Comparison of ENCODE assay signal across 11 cellular contexts in genomic region chr15:64740361-64741170, GRCh38. TPM values are rescaled to one million over a fixed set of nuclear protein-coding genes. Genes with fewer than 3 reads are reported as not detected.
DNase-seq lines count a peak whose midpoint lies in the region; ATAC-seq and TF ChIP-seq lines count a peak whose summit lies in the region.
"Had no signal": no experiment of that assay in that cellular context is flagged by ENCODE, and none has a peak within 500 bp of the region (broad histone marks: within the 10 kb centered on the region; RNA-seq: fewer than 3 reads in every experiment).

No MANE protein-coding gene starts in this region.

- intact Hi-C loops in CD4-positive, alpha-beta memory T cell (cut with micrococcal nuclease): no loop called here

- TF ChIP-seq CTCF in GM23338 (conservative IDR thresholded peaks at IDR 0.05; ENCODE audit: low read depth in 2 of 2) (peak in 1 of 2 experiments; percentile 36; a peak in 2 of 4 replicates), RWPE2 (IDR thresholded peaks at IDR 0.05; ENCODE audit: poor library complexity, severe bottlenecking) (peak; percentile 21), cardiac muscle cell (IDR thresholded peaks at IDR 0.05; ENCODE audit: low read depth, low read length) (peak; percentile 40)

- H3K27ac ChIP-seq in GM23338 (ENCODE audit: low read depth) (peak overlapping the region; percentile 84), RWPE2 (ENCODE audit: poor library complexity, severe bottlenecking) (no peak overlapping the region), cardiac muscle cell (no peak overlapping the region)
- no peak overlapping the region for H3K27ac ChIP-seq in CD4-positive, alpha-beta memory T cell (ENCODE audit: low read depth, low read length)

- H3K4me3 Mint-ChIP-seq in GM23338: peak overlapping the region; percentile 29; the same call in 1 of the 3 replicates
- H3K4me3 Mint-ChIP-seq in stimulated activated memory B cell treated with anti-CD40 and anti-IgM and Interleukin-4, amounts not matched to agents 10 μg/mL and 1 μg/mL and 100 μg/mL, for 72 hours: no peak overlapping the region
- H3K4me3 Mint-ChIP-seq in CD4-positive, alpha-beta memory T cell: no peak overlapping the region
- no peak overlapping the region for H3K4me3 Mint-ChIP-seq in activated T-cell treated with anti-CD3 and anti-CD28 coated beads, Interleukin-2, amount 50 U/mL, for 24 hours
- H3K4me3 Mint-ChIP-seq in activated CD8-positive, alpha-beta T cell treated with anti-CD3 and anti-CD28 coated beads, Interleukin-2, amount 10 ng/mL, durations not matched to agents 7 days and 5 days: no peak overlapping the region
- H3K4me3 Mint-ChIP-seq: activated naive CD8-positive, alpha-beta T cell had no signal

- H3F3A ChIP-seq in GM23338 (replicated peaks; ENCODE audit: low read depth): peaks cover 31% of the 10 kb centered on the region

- POLR2A ChIA-PET in CD4-positive, alpha-beta memory T cell (lab: Charles Lee; ENCODE audit: partially characterized antibody): no interaction called here
- POLR2A ChIA-PET in activated CD8-positive, alpha-beta T cell treated with anti-CD3 and anti-CD28 coated beads, Interleukin-2, amount 10 ng/mL, durations not matched to agents 7 days and 5 days (lab: Charles Lee): interaction anchor here (0.5 kb wide), 1 partner anchor 299 kb away, joined by 3 read pairs; no protein-coding TSS in a partner anchor

- DNase-seq in GM23338 (ENCODE audit: low spot score) (no peak), RWPE2 (ENCODE audit: low spot score) (no peak), cardiac muscle cell (ENCODE audit: low read depth in 1 of 2, low spot score in 1 of 2) (peak in 1 of 2 donors; percentile 86)
- DNase-seq in CD4-positive, alpha-beta memory T cell: no peak
- DNase-seq in activated T-cell treated with anti-CD3 and anti-CD28 coated beads, Interleukin-2, amount 50 U/mL, for 24 hours: no peak
- DNase-seq in activated CD8-positive, alpha-beta T cell treated with anti-CD3 and anti-CD28 coated beads, Interleukin-2, amount 10 ng/mL, durations not matched to agents 7 days and 5 days: no peak
- DNase-seq: NCI-H345, nucleus accumbens had no signal

- no peak overlapping the region for H3K4me2 ChIP-seq in GM23338

- no peak overlapping the region for H2AFZ ChIP-seq in GM23338

- CTCF ChIA-PET in CD4-positive, alpha-beta memory T cell (lab: Charles Lee; ENCODE audit: partially characterized antibody): interaction anchor here (1.0 to 1.2 kb wide), 2 partner anchors 53 to 95 kb away, joined by 3 to 4 read pairs; no protein-coding TSS in a partner anchor
- CTCF ChIA-PET in activated CD8-positive, alpha-beta T cell treated with anti-CD3 and anti-CD28 coated beads, Interleukin-2, amount 10 ng/mL, durations not matched to agents 7 days and 5 days (lab: Charles Lee): interaction anchor here (1.5 to 1.9 kb wide), 3 partner anchors 9 to 69 kb away, joined by 4 to 7 read pairs (median 4); no protein-coding TSS in a partner anchor

- peaks cover 16% of the 10 kb centered on the region for H3K4me1 Mint-ChIP-seq in GM23338
- H3K4me1 Mint-ChIP-seq in stimulated activated memory B cell treated with anti-CD40 and anti-IgM and Interleukin-4, amounts not matched to agents 10 μg/mL and 1 μg/mL and 100 μg/mL, for 72 hours: peaks cover 6% of the 10 kb centered on the region
- no peaks in the 10 kb centered on the region for H3K4me1 Mint-ChIP-seq in CD4-positive, alpha-beta memory T cell
- no peaks in the 10 kb centered on the region for H3K4me1 Mint-ChIP-seq in activated T-cell treated with anti-CD3 and anti-CD28 coated beads, Interleukin-2, amount 50 U/mL, for 24 hours (ENCODE audit: low read depth)
- no peaks in the 10 kb centered on the region for H3K4me1 Mint-ChIP-seq in activated CD8-positive, alpha-beta T cell treated with anti-CD3 and anti-CD28 coated beads, Interleukin-2, amount 10 ng/mL, durations not matched to agents 7 days and 5 days (ENCODE audit: low read depth)

- peaks cover 44% of the 10 kb centered on the region for H3K79me2 ChIP-seq in GM23338 (replicated peaks; ENCODE audit: insufficient read depth)

- H3K36me3 Mint-ChIP-seq in GM23338 (ENCODE audit: low read depth): peaks cover 78% of the 10 kb centered on the region
- no peaks in the 10 kb centered on the region for H3K36me3 Mint-ChIP-seq in stimulated activated memory B cell treated with anti-CD40 and anti-IgM and Interleukin-4, amounts not matched to agents 10 μg/mL and 1 μg/mL and 100 μg/mL, for 72 hours
- H3K36me3 Mint-ChIP-seq in CD4-positive, alpha-beta memory T cell: no peaks in the 10 kb centered on the region
- H3K36me3 Mint-ChIP-seq in activated T-cell treated with anti-CD3 and anti-CD28 coated beads, Interleukin-2, amount 50 U/mL, for 24 hours (ENCODE audit: low read depth): no peaks in the 10 kb centered on the region
- H3K36me3 Mint-ChIP-seq in activated CD8-positive, alpha-beta T cell treated with anti-CD3 and anti-CD28 coated beads, Interleukin-2, amount 10 ng/mL, durations not matched to agents 7 days and 5 days (ENCODE audit: low read depth): no peaks in the 10 kb centered on the region
- H3K36me3 Mint-ChIP-seq: activated naive CD8-positive, alpha-beta T cell had no signal

- H3K4me3 ChIP-seq in GM23338 (no peak overlapping the region), RWPE2 (ENCODE audit: severe bottlenecking) (no peak overlapping the region), cardiac muscle cell (no peak overlapping the region)
- no peak overlapping the region for H3K4me3 ChIP-seq in CD4-positive, alpha-beta memory T cell (ENCODE audit: low read length in 2 of 2)

- H3K4me1 ChIP-seq in GM23338 (ENCODE audit: insufficient read depth): no peaks in the 10 kb centered on the region; the same call in none of the 2 replicates
- H3K4me1 ChIP-seq in RWPE2 (ENCODE audit: insufficient read depth, poor library complexity, severe bottlenecking): no peaks in the 10 kb centered on the region
- H3K4me1 ChIP-seq in cardiac muscle cell (ENCODE audit: low read depth): peaks cover 6% of the 10 kb centered on the region
- no peaks in the 10 kb centered on the region for H3K4me1 ChIP-seq in CD4-positive, alpha-beta memory T cell (ENCODE audit: insufficient read depth, low read length)

- H3K9me3 ChIP-seq in RWPE2 (ENCODE audit: severe bottlenecking): no peaks in the 10 kb centered on the region
- H3K9me3 ChIP-seq in cardiac muscle cell (ENCODE audit: low read depth): no peaks in the 10 kb centered on the region
- H3K9me3 ChIP-seq in CD4-positive, alpha-beta memory T cell (ENCODE audit: control insufficient read depth in 1 of 2, low read length in 2 of 2): no peaks in the 10 kb centered on the region

- no peaks in the 10 kb centered on the region for H3K27me3 ChIP-seq in GM23338 (ENCODE audit: insufficient read depth)
- H3K27me3 ChIP-seq in RWPE2 (ENCODE audit: insufficient read depth, poor library complexity, severe bottlenecking): no peaks in the 10 kb centered on the region
- no peaks in the 10 kb centered on the region for H3K27me3 ChIP-seq in cardiac muscle cell
- no peaks in the 10 kb centered on the region for H3K27me3 ChIP-seq in CD4-positive, alpha-beta memory T cell (ENCODE audit: insufficient read depth, low read length)

- ATAC-seq in GM23338 (no peak), RWPE2 (ENCODE audit: low read depth) (peak; percentile 46; the same call in 2 of the 3 replicates), GM21381 (IDR thresholded peaks at IDR 0.05; ENCODE audit: unreplicated experiment) (no peak)
- no peak for ATAC-seq in stimulated activated memory B cell treated with anti-CD40 and anti-IgM and Interleukin-4, amounts not matched to agents 10 μg/mL and 1 μg/mL and 100 μg/mL, for 72 hours
- ATAC-seq in activated CD8-positive, alpha-beta T cell treated with anti-CD3 and anti-CD28 coated beads, Interleukin-2, amount 10 ng/mL, durations not matched to agents 7 days and 5 days: no peak

- H3K9me2 ChIP-seq in GM23338 (ENCODE audit: insufficient read depth): no peaks in the 10 kb centered on the region

- no peak overlapping the region for H3K27ac Mint-ChIP-seq in GM23338
- peak overlapping the region; percentile 33 for H3K27ac Mint-ChIP-seq in stimulated activated memory B cell treated with anti-CD40 and anti-IgM and Interleukin-4, amounts not matched to agents 10 μg/mL and 1 μg/mL and 100 μg/mL, for 72 hours
- H3K27ac Mint-ChIP-seq in CD4-positive, alpha-beta memory T cell: no peak overlapping the region
- no peak overlapping the region for H3K27ac Mint-ChIP-seq in activated T-cell treated with anti-CD3 and anti-CD28 coated beads, Interleukin-2, amount 50 U/mL, for 24 hours
- no peak overlapping the region for H3K27ac Mint-ChIP-seq in activated CD8-positive, alpha-beta T cell treated with anti-CD3 and anti-CD28 coated beads, Interleukin-2, amount 10 ng/mL, durations not matched to agents 7 days and 5 days
- H3K27ac Mint-ChIP-seq: activated naive CD8-positive, alpha-beta T cell had no signal

- no peaks in the 10 kb centered on the region; the same call in 2 of the 3 replicates for H3K9me3 Mint-ChIP-seq in GM23338
- H3K9me3 Mint-ChIP-seq in stimulated activated memory B cell treated with anti-CD40 and anti-IgM and Interleukin-4, amounts not matched to agents 10 μg/mL and 1 μg/mL and 100 μg/mL, for 72 hours: no peaks in the 10 kb centered on the region
- no peaks in the 10 kb centered on the region for H3K9me3 Mint-ChIP-seq in CD4-positive, alpha-beta memory T cell
- no peaks in the 10 kb centered on the region for H3K9me3 Mint-ChIP-seq in activated T-cell treated with anti-CD3 and anti-CD28 coated beads, Interleukin-2, amount 50 U/mL, for 24 hours
- no peaks in the 10 kb centered on the region for H3K9me3 Mint-ChIP-seq in activated CD8-positive, alpha-beta T cell treated with anti-CD3 and anti-CD28 coated beads, Interleukin-2, amount 10 ng/mL, durations not matched to agents 7 days and 5 days (ENCODE audit: insufficient read depth)

- peaks cover 22% of the 10 kb centered on the region for H3K27me3 Mint-ChIP-seq in GM23338 (ENCODE audit: insufficient read depth, low read depth, poor library complexity)
- no peaks in the 10 kb centered on the region for H3K27me3 Mint-ChIP-seq in stimulated activated memory B cell treated with anti-CD40 and anti-IgM and Interleukin-4, amounts not matched to agents 10 μg/mL and 1 μg/mL and 100 μg/mL, for 72 hours
- H3K27me3 Mint-ChIP-seq in CD4-positive, alpha-beta memory T cell: peaks cover 0 to 2% of the 10 kb centered on the region in 2 donors
- no peaks in the 10 kb centered on the region for H3K27me3 Mint-ChIP-seq in activated T-cell treated with anti-CD3 and anti-CD28 coated beads, Interleukin-2, amount 50 U/mL, for 24 hours
- no peaks in the 10 kb centered on the region for H3K27me3 Mint-ChIP-seq in activated CD8-positive, alpha-beta T cell treated with anti-CD3 and anti-CD28 coated beads, Interleukin-2, amount 10 ng/mL, durations not matched to agents 7 days and 5 days (ENCODE audit: low read depth)
- H3K27me3 Mint-ChIP-seq: activated naive CD8-positive, alpha-beta T cell had no signal

- H3K36me3 ChIP-seq in GM23338 (ENCODE audit: insufficient read depth): peaks cover 15% of the 10 kb centered on the region
- no peaks in the 10 kb centered on the region for H3K36me3 ChIP-seq in RWPE2 (ENCODE audit: low read depth)
- peaks cover 20% of the 10 kb centered on the region for H3K36me3 ChIP-seq in cardiac muscle cell
- no peaks in the 10 kb centered on the region for H3K36me3 ChIP-seq in CD4-positive, alpha-beta memory T cell (ENCODE audit: insufficient read depth, low read length)

- peaks cover 15% of the 10 kb centered on the region for H4K20me1 ChIP-seq in GM23338 (replicated peaks; ENCODE audit: insufficient read depth)

RNA-seq across cellular contexts. Expression of gene RBPMS2, which starts 34.8 kb away (rescaled TPM):
- 36.9 and 53.3 TPM in 2 replicates for total RNA-seq in GM23338 (2014; rRNA removed; shearing (Covaris generic))
- polyA plus RNA-seq in GM23338 (2016; fragmentation: Nextera tagmentation; extraction: Ambion mirVana) (171 and 179 TPM in 2 replicates), cardiac muscle cell (213 and 223 TPM in 2 replicates)
- 18.4 and 35.4 TPM in 2 replicates for total RNA-seq in cardiac muscle cell
- total RNA-seq in CD4-positive, alpha-beta memory T cell: not detected
- not detected for polyA plus RNA-seq in CD4-positive, alpha-beta memory T cell
- not detected for total RNA-seq in activated CD8-positive, alpha-beta T cell treated with anti-CD3 and anti-CD28 coated beads, Interleukin-2, amount 10 ng/mL, durations not matched to agents 7 days and 5 days

Comparison
In these comparisons a context has a peak if more than half of its experiments do, and no peak if none do; other contexts are left out.
1. RNA of gene RBPMS2, which starts 34.8 kb away (total RNA-seq): 36.9 to 53.3 TPM in GM23338 and 18.4 to 35.4 TPM in cardiac muscle cell; not detected in activated CD8-positive, alpha-beta T cell treated with anti-CD3 and anti-CD28 coated beads, Interleukin-2, amount 10 ng/mL, durations not matched to agents 7 days and 5 days and not detected in CD4-positive, alpha-beta memory T cell; every median in the first group is over 10 times any median in the second.